Comparison of ENCODE assay signal across 19 cellular contexts in genomic region chr4:24003476-24003875, GRCh38.
DNase-seq lines count a peak whose midpoint lies in the region; ATAC-seq, FAIRE-seq and TF ChIP-seq lines count a peak whose summit lies in the region.
"Had no signal": no experiment of that assay in that cellular context is flagged by ENCODE, and none has a peak within 500 bp of the region (broad histone marks: within the 10 kb centered on the region; RNA-seq: fewer than 3 reads in every experiment).

No MANE protein-coding gene starts in this region.

- H3K36me3 ChIP-seq in GM23338 (ENCODE audit: insufficient read depth) (no peaks in the 10 kb centered on the region), astrocyte (ENCODE audit: insufficient read depth, low read length) (no peaks in the 10 kb centered on the region)
- H3K36me3 ChIP-seq: BLaER1 had no signal

- H3K27me3 Mint-ChIP-seq in GM23338 (ENCODE audit: insufficient read depth, low read depth, poor library complexity), result no peaks in the 10 kb centered on the region
- H3K27me3 Mint-ChIP-seq in astrocyte (ENCODE audit: low read depth, unreplicated experiment), result no peaks in the 10 kb centered on the region
- H3K27me3 Mint-ChIP-seq in osteocyte (ENCODE audit: unreplicated experiment), result no peaks in the 10 kb centered on the region
- peaks cover 8% of the 10 kb centered on the region for H3K27me3 Mint-ChIP-seq in stimulated activated naive CD8-positive, alpha-beta T cell treated with anti-CD3 and anti-CD28 coated beads, Interleukin-15, amount 100 ng/mL, for 72 hours
- H3K27me3 Mint-ChIP-seq: IgD-negative memory B cell had no signal

- H3K9me2 ChIP-seq in GM23338 (ENCODE audit: insufficient read depth), result no peaks in the 10 kb centered on the region

- H3K79me2 ChIP-seq in GM23338 (replicated peaks; ENCODE audit: insufficient read depth), result no peaks in the 10 kb centered on the region
- H3K79me2 ChIP-seq in astrocyte (ENCODE audit: insufficient read depth, low read length), result no peaks in the 10 kb centered on the region

- no peak overlapping the region for H3K27ac ChIP-seq in GM23338 (ENCODE audit: low read depth)
- no peak overlapping the region for H3K27ac ChIP-seq in astrocyte (ENCODE audit: low read depth, low read length)
- H3K27ac ChIP-seq: BLaER1, HL-60 had no signal

- FAIRE-seq in astrocyte (lab: Jason Lieb, UNC), result no peak
- FAIRE-seq: RCC 7860 had no signal

- no peaks in the 10 kb centered on the region for H4K20me1 ChIP-seq in GM23338 (replicated peaks; ENCODE audit: insufficient read depth)
- H4K20me1 ChIP-seq in astrocyte (ENCODE audit: insufficient read depth, low read length), result no peaks in the 10 kb centered on the region
- H4K20me1 ChIP-seq: BLaER1 had no signal

- H3K36me3 Mint-ChIP-seq in GM23338 (ENCODE audit: low read depth) (no peaks in the 10 kb centered on the region), astrocyte (ENCODE audit: low read depth, unreplicated experiment) (no peaks in the 10 kb centered on the region), osteocyte (ENCODE audit: unreplicated experiment) (no peaks in the 10 kb centered on the region)
- H3K36me3 Mint-ChIP-seq: CD8-positive, alpha-beta T cell; IgD-negative memory B cell had no signal

- no peaks in the 10 kb centered on the region for H3K9me3 ChIP-seq in astrocyte (ENCODE audit: insufficient read depth, low read depth, low read length)
- H3K9me3 ChIP-seq: BLaER1 had no signal

- TF ChIP-seq CTCF in GM23338 (conservative IDR thresholded peaks at IDR 0.05; ENCODE audit: low read depth in 2 of 2), result no peak
- TF ChIP-seq CTCF in astrocyte (IDR thresholded peaks at IDR 0.05; ENCODE audit: insufficient read depth, low read depth, low read length), result no peak
- peak; percentile 3 for TF ChIP-seq CTCF in fibroblast of mammary gland (conservative IDR thresholded peaks at IDR 0.05; ENCODE audit: control insufficient read depth, insufficient read depth, low read depth, low read length)
- TF ChIP-seq CTCF in osteocyte (IDR thresholded peaks at IDR 0.05), result peak; percentile 24

- H3F3A ChIP-seq in GM23338 (replicated peaks; ENCODE audit: low read depth), result no peaks in the 10 kb centered on the region

- peak overlapping the region; percentile 13; the same call in 1 of the 2 replicates for H3K4me2 ChIP-seq in GM23338
- peak overlapping the region; percentile 22 for H3K4me2 ChIP-seq in astrocyte (ENCODE audit: low read length)
- H3K4me2 ChIP-seq: BLaER1 had no signal

- H3K4me1 Mint-ChIP-seq in GM23338 (peaks cover 31% of the 10 kb centered on the region), astrocyte (ENCODE audit: low read depth, unreplicated experiment) (peaks cover 24% of the 10 kb centered on the region), osteocyte (ENCODE audit: unreplicated experiment) (peaks cover 26% of the 10 kb centered on the region)
- no peaks in the 10 kb centered on the region for H3K4me1 Mint-ChIP-seq in stimulated activated naive CD8-positive, alpha-beta T cell treated with anti-CD3 and anti-CD28 coated beads, Interleukin-15, amount 100 ng/mL, for 72 hours
- H3K4me1 Mint-ChIP-seq: IgD-negative memory B cell had no signal

- H2AFZ ChIP-seq in GM23338 (no peak overlapping the region), astrocyte (ENCODE audit: low read depth, low read length) (no peak overlapping the region)

- H3K27ac Mint-ChIP-seq in GM23338 (no peak overlapping the region), astrocyte (ENCODE audit: unreplicated experiment) (peak overlapping the region; percentile 22), osteocyte (ENCODE audit: unreplicated experiment) (peak overlapping the region; percentile 66)
- no peak overlapping the region for H3K27ac Mint-ChIP-seq in stimulated activated naive CD8-positive, alpha-beta T cell treated with anti-CD3 and anti-CD28 coated beads, Interleukin-15, amount 100 ng/mL, for 72 hours
- H3K27ac Mint-ChIP-seq: CD8-positive, alpha-beta T cell; IgD-negative memory B cell had no signal

- ATAC-seq in GM23338, result peak; percentile 41; the same call in 1 of the 3 replicates
- ATAC-seq in stimulated activated naive CD8-positive, alpha-beta T cell treated with anti-CD3 and anti-CD28 coated beads, Interleukin-15, amount 100 ng/mL, for 72 hours, result no peak
- ATAC-seq in GM21515 (IDR thresholded peaks at IDR 0.05; ENCODE audit: unreplicated experiment), result no peak
- no peak for ATAC-seq in HG02938 (IDR thresholded peaks at IDR 0.05; ENCODE audit: unreplicated experiment)
- ATAC-seq: CD8-positive, alpha-beta T cell; Right ventricle myocardium inferior had no signal

- DNase-seq in GM23338 (ENCODE audit: low spot score) (peak; percentile 62), astrocyte (ENCODE audit: low read depth) (peak; percentile 4), fibroblast of mammary gland (ENCODE audit: low read depth) (no peak), osteocyte (ENCODE audit: extremely low spot score, unreplicated experiment) (no peak)
- DNase-seq in stimulated activated naive CD8-positive, alpha-beta T cell treated with anti-CD3 and anti-CD28 coated beads, Interleukin-15, amount 100 ng/mL, for 72 hours, result no peak
- DNase-seq: Calu3; CD8-positive, alpha-beta T cell; Karpas-422; NCI-H1092 treated with DMSO at 0.1 percent for 48 hours; NCI-H146; NCI-H2029 treated with DMSO at 0.1 percent for 48 hours; NCI-H2171 treated with DMSO at 0.1 percent for 48 hours had no signal

- no peak overlapping the region for H3K9ac ChIP-seq in astrocyte (ENCODE audit: low read length)
- H3K9ac ChIP-seq: BLaER1 had no signal

- no peak overlapping the region for H3K4me3 Mint-ChIP-seq in GM23338
- no peak overlapping the region for H3K4me3 Mint-ChIP-seq in astrocyte (ENCODE audit: unreplicated experiment)
- H3K4me3 Mint-ChIP-seq in osteocyte (ENCODE audit: unreplicated experiment), result peak overlapping the region; percentile 0
- no peak overlapping the region for H3K4me3 Mint-ChIP-seq in stimulated activated naive CD8-positive, alpha-beta T cell treated with anti-CD3 and anti-CD28 coated beads, Interleukin-15, amount 100 ng/mL, for 72 hours
- H3K4me3 Mint-ChIP-seq: CD8-positive, alpha-beta T cell; IgD-negative memory B cell had no signal

- no peaks in the 10 kb centered on the region for H3K9me3 Mint-ChIP-seq in GM23338
- no peaks in the 10 kb centered on the region for H3K9me3 Mint-ChIP-seq in astrocyte (ENCODE audit: unreplicated experiment)
- H3K9me3 Mint-ChIP-seq in osteocyte (ENCODE audit: unreplicated experiment), result no peaks in the 10 kb centered on the region
- H3K9me3 Mint-ChIP-seq in stimulated activated naive CD8-positive, alpha-beta T cell treated with anti-CD3 and anti-CD28 coated beads, Interleukin-15, amount 100 ng/mL, for 72 hours, result peaks cover 0 to 4% of the 10 kb centered on the region in 2 donors
- H3K9me3 Mint-ChIP-seq: CD8-positive, alpha-beta T cell had no signal

- H3K4me3 ChIP-seq in GM23338, result no peak overlapping the region
- no peak overlapping the region for H3K4me3 ChIP-seq in astrocyte (ENCODE audit: insufficient read depth, low read depth, low read length)
- H3K4me3 ChIP-seq in fibroblast of mammary gland (ENCODE audit: control insufficient read depth, low read depth, low read length), result no peak overlapping the region
- H3K4me3 ChIP-seq: BLaER1 had no signal

- H3K27me3 ChIP-seq in GM23338 (ENCODE audit: insufficient read depth) (no peaks in the 10 kb centered on the region), astrocyte (ENCODE audit: insufficient read depth, low read length) (no peaks in the 10 kb centered on the region)
- H3K27me3 ChIP-seq: BLaER1 had no signal

- H3K4me1 ChIP-seq in GM23338 (ENCODE audit: insufficient read depth) (no peaks in the 10 kb centered on the region), astrocyte (ENCODE audit: insufficient read depth, low read length) (peaks cover 7% of the 10 kb centered on the region)
- H3K4me1 ChIP-seq: BLaER1 had no signal

TF ChIP-seq in GM23338, 12 proteins besides CTCF, POLR2A, EP300 and RAD21:
- no peak for TF ChIP-seq EZH2phosphoT487 (IDR thresholded peaks at IDR 0.05; ENCODE audit: unreplicated experiment)
- no peak for TF ChIP-seq ETS1 (IDR thresholded peaks at IDR 0.05)
- TF ChIP-seq EZH2 (IDR thresholded peaks at IDR 0.05; ENCODE audit: low read depth, unreplicated experiment), result no peak
- TF ChIP-seq NANOG (IDR thresholded peaks at IDR 0.05; ENCODE audit: borderline replicate concordance), result no peak
- no peak for TF ChIP-seq POLR2AphosphoS5 (IDR thresholded peaks at IDR 0.05; ENCODE audit: low read depth)
- no peak for TF ChIP-seq ZNF331 (CRISPR knock-in tag; IDR thresholded peaks at IDR 0.05; ENCODE audit: low read depth)
- TF ChIP-seq STAT1 (IDR thresholded peaks at IDR 0.05; ENCODE audit: unreplicated experiment), result no peak
TF ChIP-seq in GM23338: peak in this region for 0.

Comparison
In these comparisons a context has a peak if more than half of its experiments do, and no peak if none do; other contexts are left out.
1. DNase-seq: peak in GM23338 (single experiment) and astrocyte (single experiment); none in fibroblast of mammary gland (single experiment), osteocyte (single experiment) and stimulated activated naive CD8-positive, alpha-beta T cell treated with anti-CD3 and anti-CD28 coated beads, Interleukin-15, amount 100 ng/mL, for 72 hours (0 of 2).
2. H3K27ac Mint-ChIP-seq: peak in astrocyte (single experiment) and osteocyte (single experiment); none in GM23338 (single experiment) and stimulated activated naive CD8-positive, alpha-beta T cell treated with anti-CD3 and anti-CD28 coated beads, Interleukin-15, amount 100 ng/mL, for 72 hours (0 of 2).
3. CTCF ChIP-seq: peak in fibroblast of mammary gland (single experiment) and osteocyte (single experiment); none in GM23338 (0 of 2) and astrocyte (single experiment).